In genomic region chr20:52578559-52578958, GRCh38 we compare ENCODE assay signal across 29 cellular contexts.
"Had no signal": no experiment of that assay in that cellular context is flagged by ENCODE, and none has a peak within 500 bp of the region (broad histone marks: within the 10 kb centered on the region; RNA-seq: fewer than 3 reads in every experiment).

No MANE protein-coding gene starts in this region.

- H3K27ac Mint-ChIP-seq: dendritic cell treated with granulocyte-macrophage colony-stimulating factor and Interleukin-4, amounts not matched to agents 40 ng/mL and 50 ng/mL, for 4 days; effector memory CD8-positive, alpha-beta T cell; endodermal cell had no signal

- H3K4me1 Mint-ChIP-seq: endodermal cell had no signal

- FAIRE-seq: colon, endometrium, endothelial cell of umbilical vein, frontal cortex had no signal

- H3K27me3 ChIP-seq: colonic mucosa, esophagus muscularis mucosa, foreskin keratinocyte, gastrocnemius medialis, gastroesophageal sphincter, heart left ventricle, heart right ventricle had no signal

- H3K9me3 ChIP-seq: colonic mucosa, esophagus squamous epithelium, gastrocnemius medialis had no signal

- ATAC-seq: effector memory CD8-positive, alpha-beta T cell; esophagus mucosa; foreskin keratinocyte; gastrocnemius medialis; gastroesophageal sphincter; heart left ventricle; heart right ventricle had no signal

- H3K4me1 ChIP-seq: colonic mucosa, esophagus muscularis mucosa, esophagus squamous epithelium, foreskin keratinocyte, gastrocnemius medialis, gastroesophageal sphincter, heart left ventricle, heart right ventricle had no signal

- DNase-seq: colonic mucosa; cortex of kidney; dermis blood vessel endothelial cell; dorsolateral prefrontal cortex; effector CD4-positive, alpha-beta T cell; effector CD8-positive, alpha-beta T cell; effector memory CD4-positive, alpha-beta T cell; effector memory CD8-positive, alpha-beta T cell; endodermal cell; erythroblast; esophagus squamous epithelium; foreskin fibroblast; foreskin keratinocyte; foreskin melanocyte; gastrocnemius medialis; glutamatergic neuron; head of caudate nucleus; heart left ventricle; heart right ventricle had no signal

- H3K36me3 ChIP-seq: colonic mucosa, esophagus muscularis mucosa, esophagus squamous epithelium, gastrocnemius medialis, gastroesophageal sphincter, heart left ventricle, heart right ventricle had no signal

- H3K4me3 ChIP-seq: colonic mucosa, coronary artery, dorsolateral prefrontal cortex, esophagus muscularis mucosa, esophagus squamous epithelium, gastrocnemius medialis, gastroesophageal sphincter, heart left ventricle, heart right ventricle had no signal

- H3K4me3 Mint-ChIP-seq: dendritic cell treated with granulocyte-macrophage colony-stimulating factor and Interleukin-4, amounts not matched to agents 40 ng/mL and 50 ng/mL, for 4 days; effector memory CD8-positive, alpha-beta T cell; endodermal cell had no signal

- H3K27ac ChIP-seq: colonic mucosa, coronary artery, dorsolateral prefrontal cortex, epithelial cell of prostate, esophagus muscularis mucosa, esophagus squamous epithelium, foreskin keratinocyte, gastrocnemius medialis, gastroesophageal sphincter, heart left ventricle, heart right ventricle had no signal
